22 cellular contexts compared by ENCODE assay signal in the genomic region with DNA sequence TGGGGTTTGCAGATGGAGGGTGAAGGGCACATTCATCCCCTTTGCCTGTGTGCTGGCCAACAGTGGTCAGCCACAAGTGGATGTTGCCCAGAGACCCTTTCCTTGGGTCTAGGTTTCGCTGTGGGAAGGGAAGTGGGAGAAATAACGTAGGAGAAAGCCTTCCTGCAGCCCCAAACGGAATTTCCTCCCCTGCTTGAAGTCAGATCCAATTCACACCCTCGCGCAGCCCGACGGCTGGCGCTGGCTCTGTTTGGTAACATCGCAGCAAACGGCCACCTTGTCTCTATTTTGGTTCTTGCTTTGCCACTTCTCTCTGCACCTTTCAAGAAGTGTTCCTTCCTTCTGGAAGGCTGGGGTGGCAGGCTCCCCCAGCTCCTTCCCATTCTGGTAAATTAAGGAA. TPM values are rescaled to one million over a fixed set of nuclear protein-coding genes. Genes with fewer than 3 reads are reported as not detected.
DNase-seq lines count a peak whose midpoint lies in the region; TF ChIP-seq lines count a peak whose summit lies in the region.
"Had no signal": no experiment of that assay in that cellular context is flagged by ENCODE, and none has a peak within 500 bp of the region (broad histone marks: within the 10 kb centered on the region; RNA-seq: fewer than 3 reads in every experiment).

No MANE protein-coding gene starts in this region.

- peak overlapping the region; percentile 13 for H3K4me3 Mint-ChIP-seq in glutamatergic neuron (ENCODE audit: unreplicated experiment)
- H3K4me3 Mint-ChIP-seq: CD4-positive, CD25-positive, alpha-beta regulatory T cell; CD8-positive, alpha-beta memory T cell had no signal

- TF ChIP-seq CTCF in glutamatergic neuron (IDR thresholded peaks at IDR 0.05; ENCODE audit: partially characterized antibody, unreplicated experiment) = no peak

- no peak overlapping the region for H3K4me3 ChIP-seq in SJCRH30
- H3K4me3 ChIP-seq: GM12878, GM23248 had no signal

- H3K27me3 Mint-ChIP-seq in glutamatergic neuron (ENCODE audit: unreplicated experiment) = peaks cover 16% of the 10 kb centered on the region

- intact Hi-C loops in posterior vena cava (cut with DNase I) = no loop called here

- no peaks in the 10 kb centered on the region for H3K36me3 ChIP-seq in SJCRH30
- H3K36me3 ChIP-seq: BE2C had no signal

- no peaks in the 10 kb centered on the region for H3K9me3 ChIP-seq in SJCRH30 (replicated peaks)
- H3K9me3 ChIP-seq: BE2C had no signal

- peak overlapping the region; percentile 85 for H3K27ac Mint-ChIP-seq in glutamatergic neuron (ENCODE audit: unreplicated experiment)
- H3K27ac Mint-ChIP-seq: CD4-positive, CD25-positive, alpha-beta regulatory T cell; CD8-positive, alpha-beta memory T cell had no signal

- H3K9me3 Mint-ChIP-seq in glutamatergic neuron (ENCODE audit: unreplicated experiment) = peaks cover 13% of the 10 kb centered on the region

- H3K36me3 Mint-ChIP-seq in glutamatergic neuron (ENCODE audit: unreplicated experiment) = peaks cover 8% of the 10 kb centered on the region
- H3K36me3 Mint-ChIP-seq: CD4-positive, CD25-positive, alpha-beta regulatory T cell; CD8-positive, alpha-beta memory T cell had no signal

- H3K27ac ChIP-seq in SJCRH30 = no peak overlapping the region
- H3K27ac ChIP-seq: GM23248 had no signal

- DNase-seq in NCI-H748 (lab: John Stamatoyannopoulos, UW; ENCODE audit: unreplicated experiment) = peak; percentile 41
- DNase-seq in NCI-H748 treated with DMSO at 0.1 percent for 48 hours (lab: John Stamatoyannopoulos, UW) = no peak
- peak; percentile 18 for DNase-seq in NCI-H69 (lab: John Stamatoyannopoulos, UW)
- no peak for DNase-seq in glutamatergic neuron
- DNase-seq in posterior vena cava (ENCODE audit: low spot score) = peak; percentile 36
- DNase-seq in SJCRH30 = no peak
- DNase-seq in AML-193 (lab: John Stamatoyannopoulos, UW) = no peak
- DNase-seq: BE2C; C1 segment of cervical spinal cord; CD4-positive, CD25-positive, alpha-beta regulatory T cell; CD8-positive, alpha-beta memory T cell; COR-L47; DMS 273 treated with DMSO at 0.1 percent for 48 hours; DMS53; DND-41; EL; GM23248; HCEC 1CT; IMR-90 had no signal

- H3K4me1 ChIP-seq in SJCRH30 = no peaks in the 10 kb centered on the region

- peaks cover 62% of the 10 kb centered on the region for H3K4me1 Mint-ChIP-seq in glutamatergic neuron (ENCODE audit: low read depth, unreplicated experiment)
- H3K4me1 Mint-ChIP-seq: CD4-positive, CD25-positive, alpha-beta regulatory T cell; CD8-positive, alpha-beta memory T cell had no signal

- H3K27me3 ChIP-seq in SJCRH30 = no peaks in the 10 kb centered on the region
- H3K27me3 ChIP-seq: BE2C had no signal

RNA-seq across cellular contexts. Expression of a gene that starts 45.4 kb away (rescaled TPM):
- total RNA-seq in glutamatergic neuron (ENCODE audit: unreplicated experiment) (235 TPM), posterior vena cava (1 to 10 TPM in 1 of 2 donors, under 1 TPM in 1; 0.97 to 1.3 TPM)
- 23.3 and 25.7 TPM in 2 replicates for total RNA-seq in SJCRH30 (2014; rRNA removed; shearing (Covaris generic))
- total RNA-seq: A172; CD8-positive, alpha-beta memory T cell; G401; GM12878; IMR-90 had no signal

Comparison
In these comparisons a context has a peak if more than half of its experiments do, and no peak if none do; other contexts are left out.
1. DNase-seq: peak in NCI-H748 (single experiment), NCI-H69 (single experiment) and posterior vena cava (single experiment); none in NCI-H748 treated with DMSO at 0.1 percent for 48 hours (single experiment), glutamatergic neuron (single experiment), SJCRH30 (0 of 2) and AML-193 (0 of 2).
2. RNA of a gene that starts 45.4 kb away (total RNA-seq): 235 TPM in glutamatergic neuron (single experiment) and 23.3 to 25.7 TPM in SJCRH30; 0.97 to 1.3 TPM in posterior vena cava; every median in the first group is over 10 times any median in the second.